ENCODE assay signal across 30 cellular contexts in genomic region chrX:148542481-148543255, GRCh38.
DNase-seq lines count a peak whose midpoint lies in the region; ATAC-seq and TF ChIP-seq lines count a peak whose summit lies in the region.
"Had no signal": no experiment of that assay in that cellular context is flagged by ENCODE, and none has a peak within 500 bp of the region (broad histone marks: within the 10 kb centered on the region; RNA-seq: fewer than 3 reads in every experiment).

No MANE protein-coding gene starts in this region.

- peaks cover 53% of the 10 kb centered on the region for H3F3A ChIP-seq in SU-DHL-6 (ENCODE audit: insufficient read depth)

- no peak for DNase-seq in ecto neural progenitor cell (ENCODE audit: low spot score)
- DNase-seq: ACHN; activated CD4-positive, CD25-positive, alpha-beta regulatory T cell treated with anti-CD3 and anti-CD28 coated beads, Interleukin-2, amount 50 U/mL, for 72 hours; activated CD8-positive, alpha-beta T cell treated with anti-CD3 and anti-CD28 coated beads for 36 hours; amygdala; colonic mucosa; DMS79; effector memory CD4-positive, alpha-beta T cell; erythroblast; head of caudate nucleus; kidney; mucosa of descending colon; NCI-H1694 treated with DMSO at 0.1 percent for 48 hours; NCI-H2171 treated with DMSO at 0.1 percent for 48 hours; NCI-H510A treated with DMSO at 0.1 percent for 48 hours; nephron progenitor cell; pancreas; retina; small intestine; stimulated activated CD4-positive, alpha-beta T cell treated with anti-CD3 and anti-CD28 coated beads, Interleukin-1b, Interleukin-23, amount 100 ng/mL, for 48 hours; stimulated activated CD8-positive, alpha-beta memory T cell treated with anti-CD3 and anti-CD28 coated beads, Interleukin-4, amount 100 ng/mL, for 48 hours; transverse colon had no signal

- peaks cover 7 to 9% of the 10 kb centered on the region in 2 experiments for H3K4me1 ChIP-seq in neutrophil (ENCODE audit: control insufficient read depth in 1 of 2, insufficient read depth in 1 of 2, low read depth in 1 of 2, low read length in 1 of 2)
- H3K4me1 ChIP-seq: colonic mucosa, pancreas, transverse colon had no signal

- TF ChIP-seq CTCF in SU-DHL-6 (IDR thresholded peaks at IDR 0.05; ENCODE audit: insufficient read depth, low read length, poor library complexity, severe bottlenecking), result peak; percentile 26
- no peak for TF ChIP-seq CTCF in neutrophil (IDR thresholded peaks at IDR 0.05)

- peak overlapping the region; percentile 61 for H3K9ac ChIP-seq in SU-DHL-6 (ENCODE audit: low read length)
- H3K9ac ChIP-seq: KMS-11 had no signal

- no peaks in the 10 kb centered on the region for H3K9me2 ChIP-seq in SU-DHL-6 (replicated peaks; ENCODE audit: insufficient read depth, low read length)

- H3K79me2 ChIP-seq in SU-DHL-6 (ENCODE audit: insufficient read depth, low read length), result peaks cover 84% of the 10 kb centered on the region

- H3K27ac ChIP-seq in KOPT-K1 (ENCODE audit: low read depth, low read length, poor library complexity, severe bottlenecking) (peak overlapping the region; percentile 27), SU-DHL-6 (ENCODE audit: low read depth, low read length) (peak overlapping the region; percentile 99), neutrophil (peak overlapping the region; percentile 10)
- H3K27ac ChIP-seq: colonic mucosa, KMS-11, pancreas, transverse colon had no signal

- H3K4me3 ChIP-seq in SU-DHL-6 (ENCODE audit: insufficient read depth, low read length, poor library complexity, severe bottlenecking), result peak overlapping the region; percentile 36
- no peak overlapping the region for H3K4me3 ChIP-seq in neutrophil (ENCODE audit: low read depth in 1 of 2, low read length in 1 of 2)
- H3K4me3 ChIP-seq: colonic mucosa, mucosa of descending colon, pancreas, transverse colon had no signal

- ATAC-seq in GM18511 (IDR thresholded peaks at IDR 0.05; ENCODE audit: unreplicated experiment) (peak; percentile 43), HG03442 (IDR thresholded peaks at IDR 0.05; ENCODE audit: unreplicated experiment) (no peak), HG03159 (IDR thresholded peaks at IDR 0.05; ENCODE audit: unreplicated experiment) (no peak)
- ATAC-seq: activated CD8-positive, alpha-beta T cell treated with anti-CD3 and anti-CD28 coated beads for 36 hours; HCT116; mucosa of descending colon; pancreas had no signal

- no peak overlapping the region for H2AFZ ChIP-seq in SU-DHL-6 (ENCODE audit: low read depth, low read length, severe bottlenecking)

- no peaks in the 10 kb centered on the region for H3K36me3 ChIP-seq in KOPT-K1 (ENCODE audit: insufficient read depth, low read length)
- no peaks in the 10 kb centered on the region for H3K36me3 ChIP-seq in SU-DHL-6 (ENCODE audit: low read length)
- no peaks in the 10 kb centered on the region for H3K36me3 ChIP-seq in neutrophil
- H3K36me3 ChIP-seq: colonic mucosa, pancreas, transverse colon had no signal

- H3K4me2 ChIP-seq in SU-DHL-6 (ENCODE audit: low read depth, low read length, poor library complexity, severe bottlenecking), result peak overlapping the region; percentile 97
- H3K4me2 ChIP-seq: KMS-11 had no signal

- H3K9me3 ChIP-seq in KOPT-K1 (ENCODE audit: insufficient read depth, low read length, poor library complexity, severe bottlenecking) (no peaks in the 10 kb centered on the region), SU-DHL-6 (ENCODE audit: insufficient read depth, low read length) (no peaks in the 10 kb centered on the region), neutrophil (no peaks in the 10 kb centered on the region)
- H3K9me3 ChIP-seq: colonic mucosa, mucosa of descending colon, pancreas, transverse colon had no signal

- no peaks in the 10 kb centered on the region for H4K20me1 ChIP-seq in SU-DHL-6 (ENCODE audit: low read depth, low read length)

- H3K27me3 ChIP-seq in SU-DHL-6 (ENCODE audit: low read length), result no peaks in the 10 kb centered on the region
- no peaks in the 10 kb centered on the region for H3K27me3 ChIP-seq in neutrophil
- H3K27me3 ChIP-seq: colonic mucosa, transverse colon had no signal

Comparison
In these comparisons a context has a peak if more than half of its experiments do, and no peak if none do; other contexts are left out.
1. H3K27ac ChIP-seq: peak in every context shown above with its lines; median percentile 99 in SU-DHL-6; 27 in KOPT-K1; 10 in neutrophil.